Comparison of ENCODE assay signal across 9 cellular contexts in genomic region chr21:44456207-44456914, GRCh38. TPM values are rescaled to one million over a fixed set of nuclear protein-coding genes. Genes with fewer than 3 reads are reported as not detected.
DNase-seq lines count a peak whose midpoint lies in the region; ATAC-seq and TF ChIP-seq lines count a peak whose summit lies in the region.
"Had no signal": no experiment of that assay in that cellular context is flagged by ENCODE, and none has a peak within 500 bp of the region (broad histone marks: within the 10 kb centered on the region; RNA-seq: fewer than 3 reads in every experiment).

No MANE protein-coding gene starts in this region.

- WGBS in mesendoderm (ENCODE audit: extremely low coverage, insufficient coverage, low lambda C conversion rate) = no CpG with 5 or more reads among the region's 36 CpGs
- 75% methylated on average over 35 of the region's 36 CpGs; no CpG with 5 or more reads in 1 of the 2 donors for WGBS in transverse colon (ENCODE audit: low coverage in 1 of 2), 2 donors

- H3K27me3 ChIP-seq in mesendoderm (ENCODE audit: insufficient read depth, low read length, poor library complexity) = no peaks in the 10 kb centered on the region
- peaks cover under 1% of the 10 kb centered on the region for H3K27me3 ChIP-seq in transverse colon

- TF ChIP-seq CTCF in cardiac fibroblast (IDR thresholded peaks at IDR 0.05; ENCODE audit: low read depth, low read length) = no peak
- TF ChIP-seq CTCF in transverse colon (IDR thresholded peaks at IDR 0.05) = no peak

- intact Hi-C loops in transverse colon (cut with DNase I; ENCODE audit: low total_unique reads) = loop anchor here (10.0 kb wide), 1 partner anchor 122 kb away; the partner anchor contains the start of gene CFAP410

- H3K27ac ChIP-seq in mesendoderm (ENCODE audit: low read depth, low read length) = no peak overlapping the region
- H3K27ac ChIP-seq in transverse colon = peak overlapping the region in 2 of 4 donors; percentile 61 to 78

- H3K4me2 ChIP-seq in mesendoderm (ENCODE audit: low read length) = peak overlapping the region; percentile 84

- no peak overlapping the region for H3K4ac ChIP-seq in mesendoderm (ENCODE audit: low read depth, low read length)

- DNase-seq in activated T-cell treated with anti-CD3 and anti-CD28 coated beads, Interleukin-2, amount 50 U/mL, for 1 hour = peak; percentile 16
- DNase-seq in activated T-cell treated with anti-CD3 and anti-CD28 coated beads, Interleukin-2, amount 50 U/mL, for 48 hours = no peak
- no peak for DNase-seq in cardiac fibroblast (ENCODE audit: low read depth in 2 of 2)
- DNase-seq in mesendoderm = no peak
- DNase-seq in transverse colon = no peak
- no peak for DNase-seq in SW 1271 (lab: John Stamatoyannopoulos, UW)
- DNase-seq in mesenteric fat pad (ENCODE audit: low spot score) = no peak
- DNase-seq: occipital lobe had no signal

- no peak overlapping the region for H4K8ac ChIP-seq in mesendoderm (ENCODE audit: low read depth, low read length)

- no peaks in the 10 kb centered on the region for H3K9me3 ChIP-seq in transverse colon

- in situ Hi-C loops in transverse colon (cut with MboI; ENCODE audit: low pct_ligation_motif_present in 1 of 4, low pct_unique_long_range_greater_than_20kb in 1 of 4, low sequenced_read_pairs in 3 of 4) = loop anchor here in 2 of 4 donors (10.0 to 25.0 kb wide), 2 partner anchors 112 to 194 kb away; partner anchors contain the start of gene DNMT3L (in 1 of the 2)

- peak overlapping the region; percentile 79 for H3K56ac ChIP-seq in mesendoderm (ENCODE audit: low read length)

- H3K36me3 ChIP-seq in mesendoderm (ENCODE audit: control insufficient read depth, insufficient read depth, low read length) (no peaks in the 10 kb centered on the region), transverse colon (no peaks in the 10 kb centered on the region)

- H2BK120ac ChIP-seq in mesendoderm (ENCODE audit: low read depth, low read length) = no peak overlapping the region

- no peak overlapping the region for H2BK5ac ChIP-seq in mesendoderm (ENCODE audit: low read length)

- no peaks in the 10 kb centered on the region for H3K4me1 ChIP-seq in mesendoderm (ENCODE audit: control insufficient read depth, low read depth, low read length)
- peaks cover 0 to 10% (median 7%) of the 10 kb centered on the region in 4 donors for H3K4me1 ChIP-seq in transverse colon

- no peaks in the 10 kb centered on the region for H3K79me2 ChIP-seq in mesendoderm (ENCODE audit: control insufficient read depth, insufficient read depth, low read length)

- H3K4me3 ChIP-seq in cardiac fibroblast (replicated peaks in 1 of 2; ENCODE audit: low read depth in 2 of 2, low read length in 2 of 2) = peak overlapping the region; percentile 55 to 56
- H3K4me3 ChIP-seq in mesendoderm (ENCODE audit: low read length) = no peak overlapping the region
- H3K4me3 ChIP-seq in transverse colon = peak overlapping the region in 3 of 4 donors; percentile 86 to 99 (median 89)

- no peak overlapping the region for H2BK15ac ChIP-seq in mesendoderm (replicated peaks; ENCODE audit: low read depth)

- TF ChIP-seq EP300 in transverse colon (IDR thresholded peaks at IDR 0.05; ENCODE audit: low read depth) = no peak

- no peak for TF ChIP-seq POLR2A in transverse colon (IDR thresholded peaks at IDR 0.05)

- no peak overlapping the region for H3K23ac ChIP-seq in mesendoderm (ENCODE audit: low read length)

- no peak overlapping the region for H4K5ac ChIP-seq in mesendoderm (ENCODE audit: low read length)

- H3K18ac ChIP-seq in mesendoderm (ENCODE audit: low read length) = no peak overlapping the region

- H2AK5ac ChIP-seq in mesendoderm (ENCODE audit: low read length) = no peak overlapping the region

- H3K9ac ChIP-seq in mesendoderm (ENCODE audit: low read length) = peak overlapping the region; percentile 68

- no peak for ATAC-seq in HG02973 (IDR thresholded peaks at IDR 0.05; ENCODE audit: unreplicated experiment)

- peaks cover 2% of the 10 kb centered on the region for H3K79me1 ChIP-seq in mesendoderm (ENCODE audit: low read length)

RNA-seq across cellular contexts. Expression of gene LRRC3, which starts 1.1 kb away (rescaled TPM):
- polyA plus RNA-seq in mesendoderm (2013, experiment 1 of 2) = 6.9 TPM
- polyA plus RNA-seq in mesendoderm (2013, experiment 2 of 2) = 7.0 TPM
- total RNA-seq in transverse colon (1 to 10 TPM; 4.4 to 6.7 (median 5.1) TPM), mesenteric fat pad (3.8 TPM)
